8 cellular contexts compared by ENCODE assay signal in the genomic region with DNA sequence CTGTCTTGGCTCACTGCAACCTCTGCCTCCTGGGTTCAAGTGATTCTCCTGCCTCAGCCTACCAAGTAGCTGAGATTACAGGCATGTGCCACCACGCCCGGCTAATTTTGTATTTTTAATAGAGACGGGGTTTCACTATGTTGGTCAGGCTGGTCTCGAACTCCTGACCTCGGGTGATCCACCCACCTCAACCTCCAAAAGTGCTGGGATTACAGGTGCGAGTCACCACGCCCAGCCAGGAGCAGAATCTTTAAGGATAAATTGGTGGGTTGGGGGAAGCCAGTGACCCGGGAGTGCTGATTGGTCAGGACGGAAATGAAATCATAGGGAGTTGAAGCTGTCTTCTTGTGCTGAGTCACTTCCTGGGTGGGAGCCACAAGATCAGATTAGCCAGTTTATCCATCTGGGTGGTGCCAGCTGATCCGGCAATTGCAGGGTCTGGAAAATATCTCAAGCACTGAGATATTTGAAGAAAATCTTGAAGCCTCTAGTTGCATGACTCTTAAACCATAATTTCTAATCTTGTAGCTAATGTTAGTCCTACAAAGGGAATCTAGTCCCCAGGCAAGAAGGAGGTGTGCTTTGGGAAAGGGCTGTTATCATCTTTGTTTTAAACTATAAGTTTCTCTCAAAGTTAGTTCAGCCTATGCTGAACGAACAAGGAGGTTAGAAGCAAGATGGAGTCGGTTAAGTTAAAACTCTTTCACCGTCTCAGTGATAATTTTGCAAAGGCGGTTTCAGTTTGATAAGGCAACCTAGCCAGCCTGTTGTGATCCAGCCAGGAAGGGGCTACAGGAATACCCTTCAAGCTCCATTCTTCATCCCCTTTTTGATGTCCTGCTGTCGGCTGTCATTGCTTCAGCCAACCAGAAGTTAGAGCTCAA. TPM values are rescaled to one million over a fixed set of nuclear protein-coding genes. Genes with fewer than 3 reads are reported as not detected.
DNase-seq lines count a peak whose midpoint lies in the region; ATAC-seq, FAIRE-seq and TF ChIP-seq lines count a peak whose summit lies in the region.
"Not testable (repeated sequence)": the region's sequence is repeated elsewhere in the genome, so short reads cannot be mapped to it uniquely, and the experiment has no call there.

No MANE protein-coding gene starts in this region.

- H3K9me3 Mint-ChIP-seq in CD4-positive, alpha-beta memory T cell, result peaks cover 0 to 29% (median 13%) of the 10 kb centered on the region in 8 donors
- H3K9me3 Mint-ChIP-seq in activated CD8-positive, alpha-beta T cell treated with anti-CD3 and anti-CD28 coated beads, Interleukin-2, amount 10 ng/mL, durations not matched to agents 7 days and 5 days (ENCODE audit: insufficient read depth), result peaks cover 22% of the 10 kb centered on the region
- not testable (repeated sequence) for H3K9me3 Mint-ChIP-seq in MCF 10A (ENCODE audit: unreplicated experiment)
- H3K9me3 Mint-ChIP-seq in naive thymus-derived CD8-positive, alpha-beta T cell, result peaks cover 0 to 25% (median 14%) of the 10 kb centered on the region in 9 donors

- H3K4me1 ChIP-seq in CD4-positive, alpha-beta memory T cell (ENCODE audit: insufficient read depth, low read length), result peaks cover 51% of the 10 kb centered on the region
- peaks cover 54% of the 10 kb centered on the region for H3K4me1 ChIP-seq in suprapubic skin

- H3K27ac Mint-ChIP-seq in CD4-positive, alpha-beta memory T cell, result peak overlapping the region; percentile 63 to 85 (median 79)
- peak overlapping the region; percentile 45 for H3K27ac Mint-ChIP-seq in activated CD8-positive, alpha-beta T cell treated with anti-CD3 and anti-CD28 coated beads, Interleukin-2, amount 10 ng/mL, durations not matched to agents 7 days and 5 days
- H3K27ac Mint-ChIP-seq in MCF 10A (ENCODE audit: low read depth, unreplicated experiment), result peak overlapping the region; percentile 78
- H3K27ac Mint-ChIP-seq in naive thymus-derived CD8-positive, alpha-beta T cell, result peak overlapping the region in 7 of 10 donors; percentile 43 to 82 (median 61)

- not testable (repeated sequence) for BruUV-seq in MCF 10A (replicated peaks; lab: Mats Ljungman, UMichigan)

- H3K36me3 Mint-ChIP-seq in CD4-positive, alpha-beta memory T cell, result peaks cover 16 to 18% of the 10 kb centered on the region in 2 donors
- H3K36me3 Mint-ChIP-seq in activated CD8-positive, alpha-beta T cell treated with anti-CD3 and anti-CD28 coated beads, Interleukin-2, amount 10 ng/mL, durations not matched to agents 7 days and 5 days (ENCODE audit: low read depth), result peaks cover 35% of the 10 kb centered on the region
- not testable (repeated sequence) for H3K36me3 Mint-ChIP-seq in MCF 10A (ENCODE audit: insufficient read depth, unreplicated experiment)
- H3K36me3 Mint-ChIP-seq in naive thymus-derived CD8-positive, alpha-beta T cell, result peaks cover 7 to 16% (median 13%) of the 10 kb centered on the region in 3 donors

- TF ChIP-seq EP300 in suprapubic skin (IDR thresholded peaks at IDR 0.05), result not testable (repeated sequence)

- FAIRE-seq in HTR-8/SVneo (lab: Jason Lieb, UNC), result peak; percentile 89

- not testable (repeated sequence) for H3K27me3 Mint-ChIP-seq in CD4-positive, alpha-beta memory T cell; activated CD8-positive, alpha-beta T cell treated with anti-CD3 and anti-CD28 coated beads, Interleukin-2, amount 10 ng/mL, durations not matched to agents 7 days and 5 days (ENCODE audit: low read depth); MCF 10A (ENCODE audit: insufficient read depth, unreplicated experiment); naive thymus-derived CD8-positive, alpha-beta T cell

- WGBS in suprapubic skin, result 70% methylated on average over 15 of the region's 15 CpGs

- H3K4me1 Mint-ChIP-seq in CD4-positive, alpha-beta memory T cell, result peaks cover 40 to 73% (median 55%) of the 10 kb centered on the region in 4 donors
- H3K4me1 Mint-ChIP-seq in activated CD8-positive, alpha-beta T cell treated with anti-CD3 and anti-CD28 coated beads, Interleukin-2, amount 10 ng/mL, durations not matched to agents 7 days and 5 days (ENCODE audit: low read depth), result peaks cover 44% of the 10 kb centered on the region
- peaks cover 14% of the 10 kb centered on the region for H3K4me1 Mint-ChIP-seq in MCF 10A (ENCODE audit: insufficient read depth, unreplicated experiment)
- H3K4me1 Mint-ChIP-seq in naive thymus-derived CD8-positive, alpha-beta T cell, result peaks cover 26 to 73% (median 55%) of the 10 kb centered on the region in 4 donors

- TF ChIP-seq POLR2A in suprapubic skin (IDR thresholded peaks at IDR 0.05), result not testable (repeated sequence)

- H3K4me3 Mint-ChIP-seq in CD4-positive, alpha-beta memory T cell, result peak overlapping the region in 6 of 8 donors; percentile 4 to 70 (median 31)
- not testable (repeated sequence) for H3K4me3 Mint-ChIP-seq in activated CD8-positive, alpha-beta T cell treated with anti-CD3 and anti-CD28 coated beads, Interleukin-2, amount 10 ng/mL, durations not matched to agents 7 days and 5 days; MCF 10A (ENCODE audit: unreplicated experiment)
- peak overlapping the region in 2 of 10 donors; percentile 10 to 44 for H3K4me3 Mint-ChIP-seq in naive thymus-derived CD8-positive, alpha-beta T cell

- not testable (repeated sequence) for H3K27me3 ChIP-seq in CD4-positive, alpha-beta memory T cell (ENCODE audit: insufficient read depth, low read length); suprapubic skin

- POLR2A ChIA-PET in CD4-positive, alpha-beta memory T cell (lab: Charles Lee; ENCODE audit: partially characterized antibody), result interaction anchor here (0.6 to 5.4 kb wide), 10 partner anchors 9 to 227 kb away, joined by 3 to 32 read pairs (median 4); a partner anchor contains a TSS
- POLR2A ChIA-PET in RWPE1 (lab: Yijun Ruan, JAX; ENCODE audit: low non-redundant PET) (interaction anchor here (0.6 kb wide), 1 partner anchor 227 kb away, joined by 3 read pairs; no protein-coding TSS in a partner anchor), MCF 10A (lab: Yijun Ruan, JAX) (interaction anchor here (0.7 to 3.5 kb wide), 15 partner anchors 10 to 667 kb away, joined by 3 to 37 read pairs (median 4); a partner anchor contains a TSS)
- POLR2A ChIA-PET in activated CD8-positive, alpha-beta T cell treated with anti-CD3 and anti-CD28 coated beads, Interleukin-2, amount 10 ng/mL, durations not matched to agents 7 days and 5 days (lab: Charles Lee), result interaction anchor here (1.6 kb wide), 1 partner anchor 225 kb away, joined by 5 read pairs; a partner anchor contains a TSS
- POLR2A ChIA-PET in naive thymus-derived CD8-positive, alpha-beta T cell (lab: Charles Lee), result interaction anchor here (0.8 to 3.0 kb wide), 6 partner anchors 9 to 226 kb away, joined by 3 to 11 read pairs (median 6); a partner anchor contains a TSS

- not testable (repeated sequence) for H3K4me3 ChIP-seq in CD4-positive, alpha-beta memory T cell (ENCODE audit: low read length in 2 of 2); fibroblast of pulmonary artery (replicated peaks; ENCODE audit: low read depth, low read length); suprapubic skin

- peak in 2 of 5 donors; percentile 34 to 77 for DNase-seq in CD4-positive, alpha-beta memory T cell
- peak; percentile 34 for DNase-seq in HTR-8/SVneo (ENCODE audit: insufficient read length, low spot score)
- not testable (repeated sequence) for DNase-seq in RWPE1 (ENCODE audit: low spot score); activated CD8-positive, alpha-beta T cell treated with anti-CD3 and anti-CD28 coated beads, Interleukin-2, amount 10 ng/mL, durations not matched to agents 7 days and 5 days; naive thymus-derived CD8-positive, alpha-beta T cell; suprapubic skin (ENCODE audit: low spot score in 2 of 2)
- DNase-seq in MCF 10A (ENCODE audit: unreplicated experiment), result peak; percentile 82
- peak; percentile 62 for DNase-seq in fibroblast of pulmonary artery (ENCODE audit: low read depth)

- TF ChIP-seq CTCF in RWPE1 (conservative IDR thresholded peaks at IDR 0.05; ENCODE audit: low read depth); MCF 10A (IDR thresholded peaks at IDR 0.05; ENCODE audit: unreplicated experiment); fibroblast of pulmonary artery (IDR thresholded peaks at IDR 0.05; ENCODE audit: low read length, missing control alignments); suprapubic skin (IDR thresholded peaks at IDR 0.05): not testable (repeated sequence)

- H3K9me3 ChIP-seq in CD4-positive, alpha-beta memory T cell (ENCODE audit: control insufficient read depth in 1 of 2, low read length in 2 of 2); suprapubic skin: not testable (repeated sequence)

- H3K27ac ChIP-seq in CD4-positive, alpha-beta memory T cell (ENCODE audit: low read depth, low read length), result not testable (repeated sequence)
- peak overlapping the region; percentile 91 for H3K27ac ChIP-seq in RWPE1
- H3K27ac ChIP-seq in suprapubic skin, result peak overlapping the region; percentile 90

- ATAC-seq in activated CD8-positive, alpha-beta T cell treated with anti-CD3 and anti-CD28 coated beads, Interleukin-2, amount 10 ng/mL, durations not matched to agents 7 days and 5 days; naive thymus-derived CD8-positive, alpha-beta T cell: not testable (repeated sequence)

- intact Hi-C loops in CD4-positive, alpha-beta memory T cell (cut with micrococcal nuclease), result not testable (repeated sequence)
- intact Hi-C loops in MCF 10A (cut with micrococcal nuclease), result loop anchor here (2.0 kb wide), 1 partner anchor 13 kb away; no protein-coding TSS in a partner anchor

- H3K36me3 ChIP-seq in CD4-positive, alpha-beta memory T cell (ENCODE audit: insufficient read depth, low read length); suprapubic skin: not testable (repeated sequence)

- CTCF ChIA-PET in CD4-positive, alpha-beta memory T cell (lab: Charles Lee; ENCODE audit: partially characterized antibody), result interaction anchor here (0.9 to 1.4 kb wide), 7 partner anchors 13 to 226 kb away, joined by 3 to 5 read pairs (median 3); no protein-coding TSS in a partner anchor
- CTCF ChIA-PET in RWPE1 (lab: Yijun Ruan, JAX); MCF 10A (lab: Yijun Ruan, JAX): not testable (repeated sequence)
- CTCF ChIA-PET in activated CD8-positive, alpha-beta T cell treated with anti-CD3 and anti-CD28 coated beads, Interleukin-2, amount 10 ng/mL, durations not matched to agents 7 days and 5 days (lab: Charles Lee), result interaction anchor here (2.0 to 2.1 kb wide), 2 partner anchors 13 to 16 kb away, joined by 5 to 6 read pairs; no protein-coding TSS in a partner anchor

RNA-seq across cellular contexts. Expression of a gene that starts 5.0 kb away (rescaled TPM):
- total RNA-seq in CD4-positive, alpha-beta memory T cell, result 10 to 100 TPM; 15.3 to 18.4 TPM
- polyA plus RNA-seq in CD4-positive, alpha-beta memory T cell, result 10 to 100 TPM in 1 of 2 donors, 1 to 10 TPM in 1; 9.6 to 14.4 TPM
- 1 to 10 TPM; 3.4 to 3.5 TPM for total RNA-seq in activated CD8-positive, alpha-beta T cell treated with anti-CD3 and anti-CD28 coated beads, Interleukin-2, amount 10 ng/mL, durations not matched to agents 7 days and 5 days
- 3.0 and 5.6 TPM in 2 replicates for total RNA-seq in MCF 10A (2022)
- total RNA-seq in naive thymus-derived CD8-positive, alpha-beta T cell, result 10 to 100 TPM; 13.4 to 16.6 TPM
- 10 to 100 TPM in 2 of 3 donors, 1 to 10 TPM in 1; 8.9 to 16.7 (median 12.8) TPM for polyA plus RNA-seq in naive thymus-derived CD8-positive, alpha-beta T cell
- 10 to 100 TPM in 2 of 4 donors, 1 to 10 TPM in 2; 3.4 to 16.4 (median 10.5) TPM for total RNA-seq in suprapubic skin
